11 cellular contexts compared by ENCODE assay signal in the genomic region with DNA sequence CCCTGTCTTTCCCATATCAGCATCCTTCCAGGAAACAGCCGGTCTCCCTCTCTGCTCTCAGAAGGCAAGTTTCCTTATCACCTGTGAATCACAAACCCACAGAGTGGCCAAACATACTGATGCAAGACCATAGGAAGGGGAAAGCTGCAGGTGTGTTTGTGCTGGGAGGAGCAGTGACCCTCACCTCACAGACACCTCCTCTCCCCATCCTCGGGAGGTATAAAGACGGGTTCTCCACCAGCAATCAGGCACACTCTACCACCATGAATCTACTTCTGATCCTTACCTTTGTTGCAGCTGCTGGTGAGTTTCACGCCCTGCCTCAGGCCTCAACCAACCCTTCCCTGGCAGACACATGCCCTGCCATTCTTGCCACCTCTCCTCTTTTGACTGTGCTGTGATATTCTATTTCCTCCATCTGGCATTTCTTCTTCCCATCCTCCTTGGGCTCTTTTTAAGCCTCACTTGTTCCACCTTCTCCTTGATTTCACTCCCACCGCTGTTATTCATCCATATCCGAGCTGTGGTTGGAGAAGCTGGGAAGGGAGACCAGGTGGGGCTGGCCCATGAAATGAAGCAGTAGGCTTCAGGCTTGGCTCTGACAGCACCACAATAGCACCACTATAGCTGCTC. TPM values are rescaled to one million over a fixed set of nuclear protein-coding genes. Genes with fewer than 3 reads are reported as not detected.
A peak's percentile ranks its signal among the peaks of the same experiment; 100 is the strongest.
DNase-seq lines count a peak whose midpoint lies in the region; ATAC-seq and TF ChIP-seq lines count a peak whose summit lies in the region.
"Had no signal": no experiment of that assay in that cellular context is flagged by ENCODE, and none has a peak within 500 bp of the region (broad histone marks: within the 10 kb centered on the region; RNA-seq: fewer than 3 reads in every experiment).

A gene (plus strand): TSS at position 251 of the 633 bp plus-strand sequence. CDS start 13 bp downstream, at position 264.

- 83% methylated on average over 6 of the region's 6 CpGs for WGBS in tibial nerve, 2 donors

- no peak for TF ChIP-seq POLR2A in tibial nerve (IDR thresholded peaks at IDR 0.05)

- no peaks in the 10 kb centered on the region for H3K9me3 ChIP-seq in tibial nerve
- H3K9me3 ChIP-seq: spleen had no signal

- POLR2A ChIA-PET in T-cell (lab: Charles Lee), result no interaction called here

- no peak for TF ChIP-seq EP300 in tibial nerve (IDR thresholded peaks at IDR 0.05)

- H3K4me1 Mint-ChIP-seq in stimulated activated naive CD8-positive, alpha-beta T cell treated with anti-CD3 and anti-CD28 coated beads, Interleukin-15, Interleukin-2, amounts not matched to agents 100 ng/mL and 50 ng/mL, for 24 hours (ENCODE audit: low read depth), result peaks cover 11% of the 10 kb centered on the region
- H3K4me1 Mint-ChIP-seq in T-cell, result peaks cover 0 to 13% (median 0%) of the 10 kb centered on the region in 3 donors
- peaks cover 9% of the 10 kb centered on the region for H3K4me1 Mint-ChIP-seq in T-helper 2 cell treated with Interferon-gamma antibody and Interleukin-4, amounts not matched to agents 5 μg/mL and 100 μg/mL, for 36 hours (ENCODE audit: low read depth)

- H3K27ac ChIP-seq in tibial nerve, result no peak within 1 kb of the TSS
- H3K27ac ChIP-seq: spleen had no signal

- H3K27me3 Mint-ChIP-seq in stimulated activated naive CD8-positive, alpha-beta T cell treated with anti-CD3 and anti-CD28 coated beads, Interleukin-15, Interleukin-2, amounts not matched to agents 100 ng/mL and 50 ng/mL, for 24 hours, result no peaks in the 10 kb centered on the region
- no peaks in the 10 kb centered on the region for H3K27me3 Mint-ChIP-seq in T-cell
- H3K27me3 Mint-ChIP-seq in T-helper 2 cell treated with Interferon-gamma antibody and Interleukin-4, amounts not matched to agents 5 μg/mL and 100 μg/mL, for 36 hours (ENCODE audit: low read depth), result peaks cover 10% of the 10 kb centered on the region

- no peaks in the 10 kb centered on the region for H3K27me3 ChIP-seq in tibial nerve
- H3K27me3 ChIP-seq: spleen had no signal

- ATAC-seq in stimulated activated naive CD8-positive, alpha-beta T cell treated with anti-CD3 and anti-CD28 coated beads, Interleukin-15, Interleukin-2, amounts not matched to agents 100 U/mL and 50 U/mL, for 24 hours, result no peak
- ATAC-seq in HG02870 (IDR thresholded peaks at IDR 0.05; ENCODE audit: unreplicated experiment) (peak; percentile 26), T-cell (replicated peaks in 1 of 4) (no peak)

- no peaks in the 10 kb centered on the region for H3K9me3 Mint-ChIP-seq in stimulated activated naive CD8-positive, alpha-beta T cell treated with anti-CD3 and anti-CD28 coated beads, Interleukin-15, Interleukin-2, amounts not matched to agents 100 ng/mL and 50 ng/mL, for 24 hours
- H3K9me3 Mint-ChIP-seq in T-cell, result no peaks in the 10 kb centered on the region
- H3K9me3 Mint-ChIP-seq in T-helper 2 cell treated with Interferon-gamma antibody and Interleukin-4, amounts not matched to agents 5 μg/mL and 100 μg/mL, for 36 hours, result no peaks in the 10 kb centered on the region

- no peaks in the 10 kb centered on the region for H3K4me1 ChIP-seq in tibial nerve

- no peak for TF ChIP-seq CTCF in tibial nerve (IDR thresholded peaks at IDR 0.05)

- H3K36me3 Mint-ChIP-seq in stimulated activated naive CD8-positive, alpha-beta T cell treated with anti-CD3 and anti-CD28 coated beads, Interleukin-15, Interleukin-2, amounts not matched to agents 100 ng/mL and 50 ng/mL, for 24 hours (ENCODE audit: low read depth), result no peaks in the 10 kb centered on the region
- no peaks in the 10 kb centered on the region for H3K36me3 Mint-ChIP-seq in T-cell
- no peaks in the 10 kb centered on the region for H3K36me3 Mint-ChIP-seq in T-helper 2 cell treated with Interferon-gamma antibody and Interleukin-4, amounts not matched to agents 5 μg/mL and 100 μg/mL, for 36 hours (ENCODE audit: low read depth)

- H3K4me3 ChIP-seq in tibial nerve, result no peak within 1 kb of the TSS
- H3K4me3 ChIP-seq: spleen had no signal

- no peaks in the 10 kb centered on the region for H3K36me3 ChIP-seq in tibial nerve
- H3K36me3 ChIP-seq: spleen had no signal

- no peak within 1 kb of the TSS for H3K4me3 Mint-ChIP-seq in stimulated activated naive CD8-positive, alpha-beta T cell treated with anti-CD3 and anti-CD28 coated beads, Interleukin-15, Interleukin-2, amounts not matched to agents 100 ng/mL and 50 ng/mL, for 24 hours
- no peak within 1 kb of the TSS for H3K4me3 Mint-ChIP-seq in T-cell
- H3K4me3 Mint-ChIP-seq in T-helper 2 cell treated with Interferon-gamma antibody and Interleukin-4, amounts not matched to agents 5 μg/mL and 100 μg/mL, for 36 hours, result no peak within 1 kb of the TSS

- CTCF ChIA-PET in T-cell (lab: Charles Lee), result interaction anchor here in 1 of 2 donors (0.9 kb wide), 1 partner anchor 12 kb away, joined by 3 read pairs; no protein-coding TSS in a partner anchor

- no peak for DNase-seq in stimulated activated naive CD8-positive, alpha-beta T cell treated with anti-CD3 and anti-CD28 coated beads, Interleukin-15, Interleukin-2, amounts not matched to agents 100 U/mL and 50 U/mL, for 24 hours
- DNase-seq in T-cell (no peak), islet precursor cell (no peak), tibial nerve (ENCODE audit: low spot score in 2 of 2) (no peak)
- DNase-seq in activated CD4-positive, CD25-positive, alpha-beta regulatory T cell treated with anti-CD3 and anti-CD28 coated beads, Interleukin-2, amount 50 U/mL, for 72 hours, result no peak
- DNase-seq in T-helper 2 cell treated with Interferon-gamma antibody and Interleukin-4, amounts not matched to agents 5 μg/mL and 100 μg/mL, for 36 hours (ENCODE audit: low spot score), result no peak
- DNase-seq: spleen; stimulated activated naive CD4-positive, alpha-beta T cell treated with Interleukin-2 at 50 U/mL for 16 hours had no signal

- peak within 1 kb of the TSS; percentile 26 for H3K27ac Mint-ChIP-seq in stimulated activated naive CD8-positive, alpha-beta T cell treated with anti-CD3 and anti-CD28 coated beads, Interleukin-15, Interleukin-2, amounts not matched to agents 100 ng/mL and 50 ng/mL, for 24 hours
- peak within 1 kb of the TSS in 1 of 2 donors; percentile 36 for H3K27ac Mint-ChIP-seq in T-cell
- no peak within 1 kb of the TSS for H3K27ac Mint-ChIP-seq in T-helper 2 cell treated with Interferon-gamma antibody and Interleukin-4, amounts not matched to agents 5 μg/mL and 100 μg/mL, for 36 hours

RNA-seq across cellular contexts. Expression of the gene that starts here (rescaled TPM):
- total RNA-seq in T-cell, result 10 to 100 TPM in 3 of 5 donors, not detected in 2; 47.1 to 64.6 (median 57.7) TPM
- 10 to 100 TPM in 2 of 4 donors, 1 to 10 TPM in 2; 2.5 to 78.0 (median 12.0) TPM for total RNA-seq in tibial nerve
- total RNA-seq: myocyte had no signal
